In genomic region chr6:26415036-26415614, GRCh38 we compare ENCODE assay signal across 15 cellular contexts.
"Had no signal": no experiment of that assay in that cellular context is flagged by ENCODE, and none has a peak within 500 bp of the region (broad histone marks: within the 10 kb centered on the region; RNA-seq: fewer than 3 reads in every experiment).

No MANE protein-coding gene starts in this region.

- H3K4me3 Mint-ChIP-seq: activated CD8-positive, alpha-beta memory T cell treated with anti-CD3 and anti-CD28 coated beads, Interleukin-2, amount 10 ng/mL, durations not matched to agents 7 days and 5 days; activated naive CD8-positive, alpha-beta T cell treated with anti-CD3 and anti-CD28 coated beads, Interleukin-2, amount 10 ng/mL, durations not matched to agents 7 days and 5 days; activated T-cell treated with anti-CD3 and anti-CD28 coated beads, Interleukin-2, amount 50 U/mL, for 24 hours; stimulated activated naive CD8-positive, alpha-beta T cell treated with anti-CD3 and anti-CD28 coated beads, Interleukin-15, amount 100 ng/mL, for 72 hours had no signal

- ATAC-seq: activated CD8-positive, alpha-beta memory T cell treated with anti-CD3 and anti-CD28 coated beads, Interleukin-2, amount 10 ng/mL, durations not matched to agents 7 days and 5 days; left colon; stimulated activated naive CD8-positive, alpha-beta T cell treated with anti-CD3 and anti-CD28 coated beads, Interleukin-15, amount 100 ng/mL, for 72 hours had no signal

- H3K27me3 Mint-ChIP-seq: activated CD8-positive, alpha-beta memory T cell treated with anti-CD3 and anti-CD28 coated beads, Interleukin-2, amount 10 ng/mL, durations not matched to agents 7 days and 5 days; activated naive CD8-positive, alpha-beta T cell treated with anti-CD3 and anti-CD28 coated beads, Interleukin-2, amount 10 ng/mL, durations not matched to agents 7 days and 5 days; activated T-cell treated with anti-CD3 and anti-CD28 coated beads, Interleukin-2, amount 50 U/mL, for 24 hours; stimulated activated naive CD8-positive, alpha-beta T cell treated with anti-CD3 and anti-CD28 coated beads, Interleukin-15, amount 100 ng/mL, for 72 hours had no signal

- DNase-seq: activated CD4-positive, alpha-beta T cell treated with anti-CD3 and anti-CD28 coated beads, Interleukin-2, amount 50 U/mL, for 48 hours; activated CD4-positive, CD25-positive, alpha-beta regulatory T cell treated with anti-CD3 and anti-CD28 coated beads, Interleukin-2, amount 50 U/mL, for 72 hours; activated CD8-positive, alpha-beta memory T cell treated with anti-CD3 and anti-CD28 coated beads, Interleukin-2, amount 10 ng/mL, durations not matched to agents 7 days and 5 days; activated gamma-delta T cell; activated naive CD8-positive, alpha-beta T cell treated with anti-CD3 and anti-CD28 coated beads, Interleukin-2, amount 10 ng/mL, durations not matched to agents 7 days and 5 days; activated T-cell treated with anti-CD3 and anti-CD28 coated beads, Interleukin-2, amount 50 U/mL, for 24 hours; aorta; glutamatergic neuron; left colon; midbrain; retina; stimulated activated CD4-positive, alpha-beta T cell treated with anti-CD3 and anti-CD28 coated beads, Interleukin-4, amount 100 ng/mL, for 4 hours; stimulated activated naive CD8-positive, alpha-beta T cell treated with anti-CD3 and anti-CD28 coated beads, Interleukin-15, amount 100 ng/mL, for 72 hours; T-helper 9 cell; testis had no signal

- H3K27ac Mint-ChIP-seq: activated CD8-positive, alpha-beta memory T cell treated with anti-CD3 and anti-CD28 coated beads, Interleukin-2, amount 10 ng/mL, durations not matched to agents 7 days and 5 days; activated naive CD8-positive, alpha-beta T cell treated with anti-CD3 and anti-CD28 coated beads, Interleukin-2, amount 10 ng/mL, durations not matched to agents 7 days and 5 days; activated T-cell treated with anti-CD3 and anti-CD28 coated beads, Interleukin-2, amount 50 U/mL, for 24 hours; stimulated activated naive CD8-positive, alpha-beta T cell treated with anti-CD3 and anti-CD28 coated beads, Interleukin-15, amount 100 ng/mL, for 72 hours had no signal

- H3K4me1 Mint-ChIP-seq: activated CD8-positive, alpha-beta memory T cell treated with anti-CD3 and anti-CD28 coated beads, Interleukin-2, amount 10 ng/mL, durations not matched to agents 7 days and 5 days had no signal
